In genomic region chr11:88330826-88331428, GRCh38 we compare ENCODE assay signal across 14 cellular contexts.
"Had no signal": no experiment of that assay in that cellular context is flagged by ENCODE, and none has a peak within 500 bp of the region (broad histone marks: within the 10 kb centered on the region; RNA-seq: fewer than 3 reads in every experiment).

No MANE protein-coding gene starts in this region.

- DNase-seq: activated B cell treated with CpG ODN at 0.5 μM for 24 hours; activated CD4-positive, alpha-beta T cell treated with anti-CD3 and anti-CD28 coated beads, Interleukin-2, amount 10 ng/mL, durations not matched to agents 24 days and 14 days; activated effector memory CD4-positive, alpha-beta T cell treated with anti-CD3 and anti-CD28 coated beads, Interleukin-2, amount 50 U/mL, for 16 hours; activated T-cell treated with anti-CD3 and anti-CD28 coated beads for 4 hours; dorsolateral prefrontal cortex; left cardiac atrium; nephron progenitor cell; psoas muscle; right lobe of liver; tibial artery had no signal

- H3K9me3 Mint-ChIP-seq: activated B cell treated with CpG ODN at 0.5 μM for 24 hours; activated CD4-positive, alpha-beta T cell treated with anti-CD3 and anti-CD28 coated beads, Interleukin-2, amount 10 ng/mL, durations not matched to agents 24 days and 14 days; activated naive CD4-positive, alpha-beta T cell treated with anti-CD3 and anti-CD28 coated beads, Interleukin-2, amount 50 U/mL, for 72 hours; nephron progenitor cell; stimulated activated memory B cell treated with anti-CD40 and anti-IgM and Interleukin-4, amounts not matched to agents 10 μg/mL and 1 μg/mL and 100 μg/mL, for 72 hours had no signal

- H3K27me3 Mint-ChIP-seq: activated B cell treated with CpG ODN at 0.5 μM for 24 hours; activated CD4-positive, alpha-beta T cell treated with anti-CD3 and anti-CD28 coated beads, Interleukin-2, amount 10 ng/mL, durations not matched to agents 24 days and 14 days; stimulated activated memory B cell treated with anti-CD40 and anti-IgM and Interleukin-4, amounts not matched to agents 10 μg/mL and 1 μg/mL and 100 μg/mL, for 72 hours had no signal

- H3K4me1 ChIP-seq: esophagus muscularis mucosa, right lobe of liver had no signal

- H3K4me3 ChIP-seq: dorsolateral prefrontal cortex, esophagus muscularis mucosa, psoas muscle, right lobe of liver, tibial artery, vagina had no signal

- H3K36me3 ChIP-seq: tibial artery had no signal

- H3K27me3 ChIP-seq: dorsolateral prefrontal cortex, esophagus muscularis mucosa, right lobe of liver, tibial artery, vagina had no signal

- H3K27ac Mint-ChIP-seq: activated naive CD4-positive, alpha-beta T cell treated with anti-CD3 and anti-CD28 coated beads, Interleukin-2, amount 50 U/mL, for 72 hours; nephron progenitor cell; stimulated activated memory B cell treated with anti-CD40 and anti-IgM and Interleukin-4, amounts not matched to agents 10 μg/mL and 1 μg/mL and 100 μg/mL, for 72 hours had no signal

- ATAC-seq: activated naive CD4-positive, alpha-beta T cell treated with anti-CD3 and anti-CD28 coated beads, Interleukin-2, amount 50 U/mL, for 72 hours; left cardiac atrium; psoas muscle; right lobe of liver; stimulated activated memory B cell treated with anti-CD40 and anti-IgM and Interleukin-4, amounts not matched to agents 10 μg/mL and 1 μg/mL and 100 μg/mL, for 72 hours had no signal

- H3K9me3 ChIP-seq: esophagus muscularis mucosa, psoas muscle, right lobe of liver, tibial artery, vagina had no signal

- H3K4me3 Mint-ChIP-seq: activated B cell treated with CpG ODN at 0.5 μM for 24 hours; nephron progenitor cell; stimulated activated memory B cell treated with anti-CD40 and anti-IgM and Interleukin-4, amounts not matched to agents 10 μg/mL and 1 μg/mL and 100 μg/mL, for 72 hours had no signal

- H3K27ac ChIP-seq: dorsolateral prefrontal cortex, esophagus muscularis mucosa, psoas muscle, right lobe of liver, tibial artery, vagina had no signal
